ENCODE assay signal across 12 cellular contexts in genomic region chr7:127390186-127390816, GRCh38. TPM values are rescaled to one million over a fixed set of nuclear protein-coding genes. Genes with fewer than 3 reads are reported as not detected.
DNase-seq lines count a peak whose midpoint lies in the region; ATAC-seq, FAIRE-seq and TF ChIP-seq lines count a peak whose summit lies in the region.
"Had no signal": no experiment of that assay in that cellular context is flagged by ENCODE, and none has a peak within 500 bp of the region (broad histone marks: within the 10 kb centered on the region; RNA-seq: fewer than 3 reads in every experiment).

No MANE protein-coding gene starts in this region.

- H3K4me3 ChIP-seq in BE2C (ENCODE audit: low read depth, low read length), result peak overlapping the region; percentile 14; the same call in 1 of the 2 replicates
- H3K4me3 ChIP-seq in GM12865 (ENCODE audit: low read depth, low read length), result peak overlapping the region; percentile 93; the same call in 1 of the 2 replicates
- H3K4me3 ChIP-seq in keratinocyte (ENCODE audit: control insufficient read depth in 2 of 3, extremely low read depth in 1 of 3, insufficient read depth in 2 of 3, low read depth in 1 of 3, low read length in 3 of 3), result peak overlapping the region in 1 of 3 experiments; percentile 85

- H3K9me3 Mint-ChIP-seq in activated B cell treated with CpG ODN at 0.5 μM for 24 hours, result peaks cover 2% of the 10 kb centered on the region

- POLR2A ChIA-PET in activated B cell treated with CpG ODN at 0.5 μM for 24 hours (lab: Charles Lee), result interaction anchor here (0.7 kb wide), 1 partner anchor 138 kb away, joined by 3 read pairs; no protein-coding TSS in a partner anchor

- ATAC-seq in activated B cell treated with CpG ODN at 0.5 μM for 24 hours (ENCODE audit: low read depth), result no peak
- ATAC-seq in left lobe of liver, result no peak
- no peak for ATAC-seq in GM18511 (IDR thresholded peaks at IDR 0.05; ENCODE audit: unreplicated experiment)
- ATAC-seq: foreskin keratinocyte, right cardiac atrium had no signal

- H3K27me3 Mint-ChIP-seq in activated B cell treated with CpG ODN at 0.5 μM for 24 hours, result no peaks in the 10 kb centered on the region

- no peak for DNase-seq in BE2C
- no peak for DNase-seq in GM12865 (ENCODE audit: low read depth)
- DNase-seq in activated B cell treated with CpG ODN at 0.5 μM for 24 hours, result no peak
- DNase-seq in keratinocyte (ENCODE audit: low read depth, low spot score), result no peak
- DNase-seq in left lobe of liver (ENCODE audit: low spot score), result no peak
- DNase-seq in middle frontal gyrus (ENCODE audit: extremely low spot score, low spot score), result no peak
- no peak for DNase-seq in NCI-H524 treated with DMSO at 0.1 percent for 48 hours (lab: John Stamatoyannopoulos, UW)
- DNase-seq: foreskin keratinocyte, NCI-H1417, right cardiac atrium had no signal

- no peaks in the 10 kb centered on the region for H3K9me3 ChIP-seq in BE2C
- no peaks in the 10 kb centered on the region for H3K9me3 ChIP-seq in keratinocyte (ENCODE audit: control insufficient read depth, low read depth, low read length)

- no peak overlapping the region for H3K9ac ChIP-seq in keratinocyte (ENCODE audit: control insufficient read depth, extremely low read depth, insufficient read depth, low read length)

- FAIRE-seq in keratinocyte (lab: Jason Lieb, UNC), result no peak
- FAIRE-seq: urothelium cell line had no signal

- H3K9me1 ChIP-seq in keratinocyte (ENCODE audit: control insufficient read depth, extremely low read depth, insufficient read depth, low read length), result no peaks in the 10 kb centered on the region

- H2AFZ ChIP-seq in keratinocyte (ENCODE audit: control insufficient read depth, low read length), result no peak overlapping the region

- CTCF ChIA-PET in activated B cell treated with CpG ODN at 0.5 μM for 24 hours (lab: Charles Lee), result no interaction called here

- H3K4me2 ChIP-seq in keratinocyte (ENCODE audit: control insufficient read depth, extremely low read depth, insufficient read depth, low read depth, low read length), result peak overlapping the region; percentile 93

- peaks cover 61% of the 10 kb centered on the region for H3K4me1 Mint-ChIP-seq in activated B cell treated with CpG ODN at 0.5 μM for 24 hours

- H4K20me1 ChIP-seq in keratinocyte (ENCODE audit: control insufficient read depth, extremely low read depth, insufficient read depth, low read length), result no peaks in the 10 kb centered on the region

- H3K27ac ChIP-seq in keratinocyte (ENCODE audit: control insufficient read depth, insufficient read depth, low read length), result no peak overlapping the region

- intact Hi-C loops in activated B cell treated with CpG ODN at 0.5 μM for 24 hours (cut with micrococcal nuclease), result loop anchor here (2.0 to 5.0 kb wide), 2 partner anchors 14 to 138 kb away; partner anchors contain the start of gene GRM8

- H3K27me3 ChIP-seq in BE2C (no peaks in the 10 kb centered on the region), keratinocyte (ENCODE audit: control insufficient read depth, extremely low read depth, insufficient read depth, low read length) (no peaks in the 10 kb centered on the region)
- H3K27me3 ChIP-seq: foreskin keratinocyte had no signal

- H3K4me3 Mint-ChIP-seq in activated B cell treated with CpG ODN at 0.5 μM for 24 hours, result peak overlapping the region; percentile 7

- peaks cover 67% of the 10 kb centered on the region for H3K79me2 ChIP-seq in keratinocyte (ENCODE audit: control insufficient read depth, insufficient read depth, low read length)

- TF ChIP-seq CTCF in BE2C (IDR thresholded peaks at IDR 0.05; ENCODE audit: low read depth, low read length), result no peak
- no peak for TF ChIP-seq CTCF in GM12865 (IDR thresholded peaks at IDR 0.05; ENCODE audit: insufficient read depth, low read depth, low read length, missing control alignments)
- no peak for TF ChIP-seq CTCF in activated B cell treated with CpG ODN at 0.5 μM for 24 hours (IDR thresholded peaks at IDR 0.05)
- no peak for TF ChIP-seq CTCF in keratinocyte (optimal IDR thresholded peaks at IDR 0.05 in 1 of 3, IDR thresholded peaks at IDR 0.05 in 1 of 3, conservative IDR thresholded peaks at IDR 0.05 in 1 of 3; ENCODE audit: extremely low read depth in 1 of 3, insufficient read depth in 2 of 3, low read length in 3 of 3)

- peak overlapping the region; percentile 16 for H3K27ac Mint-ChIP-seq in activated B cell treated with CpG ODN at 0.5 μM for 24 hours

- dilution Hi-C loops in keratinocyte (cut with MboI; ENCODE audit: extremely low pct_ligation_motif_present, low sequenced_read_pairs), result no loop called here

- peaks cover 3% of the 10 kb centered on the region; the same call in 1 of the 2 replicates for H3K4me1 ChIP-seq in BE2C
- H3K4me1 ChIP-seq in keratinocyte (ENCODE audit: control insufficient read depth, extremely low read depth, insufficient read depth, low read length), result peaks cover 14% of the 10 kb centered on the region

- H3K36me3 ChIP-seq in BE2C, result peaks cover 27% of the 10 kb centered on the region
- H3K36me3 ChIP-seq in keratinocyte (ENCODE audit: control insufficient read depth in 2 of 2, extremely low read depth in 1 of 2, insufficient read depth in 2 of 2, low read length in 2 of 2), result peaks cover 1 to 4% of the 10 kb centered on the region in 2 experiments

- peaks cover 44% of the 10 kb centered on the region for H3K36me3 Mint-ChIP-seq in activated B cell treated with CpG ODN at 0.5 μM for 24 hours (ENCODE audit: low read depth)

RNA-seq across cellular contexts. Expression of gene ZNF800, which starts 2.2 kb away (rescaled TPM):
- polyA plus RNA-seq in BE2C (2012; ENCODE audit: insufficient read depth, insufficient read length, low read depth), result 8.3 TPM
- 40.5 and 53.5 TPM in 2 replicates for total RNA-seq in activated B cell treated with CpG ODN at 0.5 μM for 24 hours
- 11.4 to 18.0 TPM (median 13.5 TPM) in 3 replicates for polyA plus RNA-seq in keratinocyte
- polyA plus RNA-seq in keratinocyte (2011; ENCODE audit: low read depth), result 22.9 TPM
- 5.9 and 14.7 TPM in 2 replicates for polyA plus RNA-seq in keratinocyte (2011; cell fraction: cytosol; rRNA removed)
- 25.7 and 29.0 TPM in 2 replicates for polyA plus RNA-seq in keratinocyte (2011; cell fraction: nucleus; rRNA removed)
- 11.3 and 18.4 TPM in 2 replicates for polyA plus RNA-seq in keratinocyte (2012; ENCODE audit: low replicate concordance)
- 6.2 to 24.0 TPM (median 17.1 TPM) in 3 replicates for polyA minus RNA-seq in keratinocyte
- 17.5 TPM for polyA minus RNA-seq in keratinocyte (2011; cell fraction: cytosol; rRNA and poly(A)+ RNA removed)
- polyA minus RNA-seq in keratinocyte (2011; cell fraction: nucleus; rRNA and poly(A)+ RNA removed), result 25.4 and 55.6 TPM in 2 replicates
- total RNA-seq in left lobe of liver, result 13.0 TPM
